In genomic region chr16:2883027-2883846, GRCh38 we compare ENCODE assay signal across 8 cellular contexts. TPM values are rescaled to one million over a fixed set of nuclear protein-coding genes. Genes with fewer than 3 reads are reported as not detected.
DNase-seq lines count a peak whose midpoint lies in the region; ATAC-seq and TF ChIP-seq lines count a peak whose summit lies in the region.

A gene with protein sequence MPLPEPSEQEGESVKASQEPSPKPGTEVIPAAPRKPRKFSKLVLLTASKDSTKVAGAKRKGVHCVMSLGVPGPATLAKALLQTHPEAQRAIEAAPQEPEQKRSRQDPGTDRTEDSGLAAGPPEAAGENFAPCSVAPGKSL (plus strand): TSS chr16:2883215. CDS start chr16:2896450, 13,235 bp downstream.

- TF ChIP-seq CTCF in dorsolateral prefrontal cortex (IDR thresholded peaks at IDR 0.05 in 54 of 56, conservative IDR thresholded peaks at IDR 0.05 in 2 of 56; ENCODE audit: low read depth in 1 of 56, partially characterized antibody in 56 of 56) = peak in 33 of 56 donors; percentile 0 to 51 (median 25)
- peak in 1 of 4 donors; percentile 23 for TF ChIP-seq CTCF in right lobe of liver (IDR thresholded peaks at IDR 0.05)

- H3K27me3 Mint-ChIP-seq in activated CD4-positive, alpha-beta memory T cell treated with anti-CD3 and anti-CD28 coated beads for 36 hours = no peaks in the 10 kb centered on the region

- intact Hi-C loops in activated CD4-positive, alpha-beta memory T cell treated with anti-CD3 and anti-CD28 coated beads for 36 hours (cut with micrococcal nuclease) = loop anchor here (5.0 kb wide), 1 partner anchor 34 kb away; no protein-coding TSS in a partner anchor
- intact Hi-C loops in dorsolateral prefrontal cortex (cut with DNase I) (loop anchor here (1.0 to 5.0 kb wide), 4 partner anchors 22 to 44 kb away; no protein-coding TSS in a partner anchor), right lobe of liver (cut with DNase I) (no loop called here)

- no peaks in the 10 kb centered on the region for H3K9me3 ChIP-seq in right lobe of liver

- POLR2A ChIA-PET in activated CD4-positive, alpha-beta memory T cell treated with anti-CD3 and anti-CD28 coated beads for 36 hours (lab: Charles Lee) = interaction anchor here (0.7 to 2.0 kb wide), 9 partner anchors 12 to 121 kb away, joined by 3 to 19 read pairs (median 4); partner anchors contain the start of gene FLYWCH1

- H3K27ac ChIP-seq in dorsolateral prefrontal cortex = peak within 1 kb of the TSS; percentile 17 to 97 (median 91)
- peak within 1 kb of the TSS; percentile 71 to 77 (median 76) for H3K27ac ChIP-seq in right lobe of liver

- TF ChIP-seq POLR2A in right lobe of liver (IDR thresholded peaks at IDR 0.05) = no peak

- ATAC-seq in GM19438 (IDR thresholded peaks at IDR 0.05; ENCODE audit: low read depth, unreplicated experiment) (peak; percentile 53), HG03575 (IDR thresholded peaks at IDR 0.05; ENCODE audit: extremely low read depth, insufficient number of reproducible peaks, low FRiP score, unreplicated experiment) (peak; percentile 42), right lobe of liver (peak; percentile 87 to 91 (median 90))

- peak within 1 kb of the TSS; percentile 90 for H3K4me3 Mint-ChIP-seq in activated CD4-positive, alpha-beta memory T cell treated with anti-CD3 and anti-CD28 coated beads for 36 hours

- H3K9me3 Mint-ChIP-seq in activated CD4-positive, alpha-beta memory T cell treated with anti-CD3 and anti-CD28 coated beads for 36 hours = peaks cover 5% of the 10 kb centered on the region

- DNase-seq in CD1c-positive myeloid dendritic cell (ENCODE audit: extremely low spot score) (peak; percentile 99), NCI-H82 treated with DMSO at 0.1 percent for 48 hours (lab: John Stamatoyannopoulos, UW; ENCODE audit: unreplicated experiment) (peak; percentile 89), dorsolateral prefrontal cortex (peak; percentile 96 to 100 (median 98)), right lobe of liver (peak; percentile 97 to 98 (median 97))
- peak; percentile 100 for DNase-seq in activated CD4-positive, alpha-beta memory T cell treated with anti-CD3 and anti-CD28 coated beads for 36 hours
- peak; percentile 99 to 100 for DNase-seq in stimulated activated CD4-positive, alpha-beta T cell treated with anti-CD3 and anti-CD28 coated beads, Interleukin-4, amount 100 ng/mL, for 4 hours

- H3K36me3 Mint-ChIP-seq in activated CD4-positive, alpha-beta memory T cell treated with anti-CD3 and anti-CD28 coated beads for 36 hours = no peaks in the 10 kb centered on the region

- peaks cover 11% of the 10 kb centered on the region for H3K4me1 Mint-ChIP-seq in activated CD4-positive, alpha-beta memory T cell treated with anti-CD3 and anti-CD28 coated beads for 36 hours (ENCODE audit: low read depth)

- H3K4me3 ChIP-seq in dorsolateral prefrontal cortex = peak within 1 kb of the TSS; percentile 60 to 99 (median 93)
- peak within 1 kb of the TSS; percentile 65 to 78 (median 75) for H3K4me3 ChIP-seq in right lobe of liver

- H3K27me3 ChIP-seq in dorsolateral prefrontal cortex (no peaks in the 10 kb centered on the region), right lobe of liver (no peaks in the 10 kb centered on the region)

- no peaks in the 10 kb centered on the region for H3K4me1 ChIP-seq in right lobe of liver

- WGBS in right lobe of liver (ENCODE audit: insufficient coverage, low coverage, low lambda C conversion rate, missing lambda C conversion rate) = 2% methylated on average over 30 of the region's 82 CpGs

- CTCF ChIA-PET in activated CD4-positive, alpha-beta memory T cell treated with anti-CD3 and anti-CD28 coated beads for 36 hours (lab: Charles Lee) = interaction anchor here (0.9 to 2.5 kb wide), 14 partner anchors 15 to 209 kb away, joined by 3 to 21 read pairs (median 4); no protein-coding TSS in a partner anchor

- no peaks in the 10 kb centered on the region for H3K36me3 ChIP-seq in right lobe of liver

- peak within 1 kb of the TSS; percentile 97 for H3K27ac Mint-ChIP-seq in activated CD4-positive, alpha-beta memory T cell treated with anti-CD3 and anti-CD28 coated beads for 36 hours

RNA-seq across cellular contexts. Expression of the gene that starts here (rescaled TPM):
- 10 to 100 TPM; 19.1 to 19.4 TPM for total RNA-seq in activated CD4-positive, alpha-beta memory T cell treated with anti-CD3 and anti-CD28 coated beads for 36 hours
- total RNA-seq in dorsolateral prefrontal cortex (10 to 100 TPM; 19.4 to 46.0 (median 31.2) TPM), right lobe of liver (10 to 100 TPM in 2 of 6 experiments, 1 to 10 TPM in 4; 3.6 to 18.9 (median 5.6) TPM)

Comparison
In these comparisons a context has a peak if more than half of its experiments do, and no peak if none do; other contexts are left out.
1. Peak in every context shown above with its lines: DNase-seq, ATAC-seq, H3K4me3 ChIP-seq and H3K27ac ChIP-seq.
2. intact Hi-C loops: an anchor here in activated CD4-positive, alpha-beta memory T cell treated with anti-CD3 and anti-CD28 coated beads for 36 hours (5.0 kb wide) and dorsolateral prefrontal cortex (1.0 to 5.0 kb wide); none called in right lobe of liver.